Comparison of ENCODE assay signal across 16 cellular contexts in genomic region chr4:164894725-164895124, GRCh38. TPM values are rescaled to one million over a fixed set of nuclear protein-coding genes. Genes with fewer than 3 reads are reported as not detected.
DNase-seq lines count a peak whose midpoint lies in the region; ATAC-seq and TF ChIP-seq lines count a peak whose summit lies in the region.
"Had no signal": no experiment of that assay in that cellular context is flagged by ENCODE, and none has a peak within 500 bp of the region (broad histone marks: within the 10 kb centered on the region; RNA-seq: fewer than 3 reads in every experiment).

No MANE protein-coding gene starts in this region.

- peaks cover 50% of the 10 kb centered on the region for H3K79me2 ChIP-seq in GM23338 (replicated peaks; ENCODE audit: insufficient read depth)

- 0 out of 2 replicates have a peak overlapping the region, but pooled peaks have one; percentile 47 for H3K27ac ChIP-seq in GM23338 (ENCODE audit: low read depth)

- no peaks in the 10 kb centered on the region; the same call in 2 of the 3 replicates for H3K9me3 Mint-ChIP-seq in GM23338
- no peaks in the 10 kb centered on the region for H3K9me3 Mint-ChIP-seq in progenitor cell of endocrine pancreas (ENCODE audit: low read depth)
- H3K9me3 Mint-ChIP-seq: activated CD8-positive, alpha-beta T cell treated with anti-CD3 and anti-CD28 coated beads for 36 hours had no signal

- H3K36me3 Mint-ChIP-seq in GM23338 (ENCODE audit: low read depth) (peaks cover 45% of the 10 kb centered on the region), progenitor cell of endocrine pancreas (ENCODE audit: insufficient read depth) (no peaks in the 10 kb centered on the region)
- H3K36me3 Mint-ChIP-seq: activated naive CD8-positive, alpha-beta T cell; naive thymus-derived CD8-positive, alpha-beta T cell had no signal

- no peaks in the 10 kb centered on the region for H3K9me2 ChIP-seq in GM23338 (ENCODE audit: insufficient read depth)

- H3K4me1 Mint-ChIP-seq in GM23338 (peaks cover 10% of the 10 kb centered on the region; the same call in 2 of the 3 replicates), progenitor cell of endocrine pancreas (ENCODE audit: low read depth) (peaks cover 4% of the 10 kb centered on the region)
- H3K4me1 Mint-ChIP-seq: naive thymus-derived CD8-positive, alpha-beta T cell; T-helper 17 cell had no signal

- H4K20me1 ChIP-seq in GM23338 (replicated peaks; ENCODE audit: insufficient read depth): peaks cover 13% of the 10 kb centered on the region

- H3K27ac Mint-ChIP-seq in GM23338 (no peak overlapping the region), progenitor cell of endocrine pancreas (no peak overlapping the region)
- H3K27ac Mint-ChIP-seq: activated CD8-positive, alpha-beta T cell treated with anti-CD3 and anti-CD28 coated beads for 36 hours; activated naive CD8-positive, alpha-beta T cell; naive thymus-derived CD8-positive, alpha-beta T cell; T-helper 17 cell had no signal

- H3K36me3 ChIP-seq in GM23338 (ENCODE audit: insufficient read depth): peaks cover 26% of the 10 kb centered on the region

- H3K27me3 ChIP-seq in GM23338 (ENCODE audit: insufficient read depth): no peaks in the 10 kb centered on the region

- no peak overlapping the region for H3K4me3 ChIP-seq in GM23338

- peaks cover 7% of the 10 kb centered on the region; the same call in 1 of the 2 replicates for H3F3A ChIP-seq in GM23338 (replicated peaks; ENCODE audit: low read depth)

- no peak for DNase-seq in GM23338 (ENCODE audit: low spot score)
- peak; percentile 36 for DNase-seq in superior temporal gyrus (ENCODE audit: extremely low spot score)
- DNase-seq in T1000 (lab: John Stamatoyannopoulos, UW): no peak
- DNase-seq in SK-N-DZ (ENCODE audit: low spot score): no peak
- DNase-seq in progenitor cell of endocrine pancreas (ENCODE audit: low spot score, unreplicated experiment): no peak
- DNase-seq: activated CD8-positive, alpha-beta T cell treated with anti-CD3 and anti-CD28 coated beads for 36 hours; naive thymus-derived CD8-positive, alpha-beta T cell; NCI-H1417; small intestine; T-helper 17 cell had no signal

- H3K4me2 ChIP-seq in GM23338: no peak overlapping the region

- H3K4me3 Mint-ChIP-seq in GM23338 (no peak overlapping the region), progenitor cell of endocrine pancreas (ENCODE audit: low read depth) (no peak overlapping the region)
- H3K4me3 Mint-ChIP-seq: activated CD8-positive, alpha-beta T cell treated with anti-CD3 and anti-CD28 coated beads for 36 hours; activated naive CD8-positive, alpha-beta T cell; naive thymus-derived CD8-positive, alpha-beta T cell; T-helper 17 cell had no signal

- ATAC-seq in GM19324 (IDR thresholded peaks at IDR 0.05; ENCODE audit: low FRiP score, unreplicated experiment): peak; percentile 53
- ATAC-seq in GM23338: no peak
- peak; percentile 86 for ATAC-seq in HG03159 (IDR thresholded peaks at IDR 0.05; ENCODE audit: unreplicated experiment)
- ATAC-seq: activated CD8-positive, alpha-beta T cell treated with anti-CD3 and anti-CD28 coated beads for 36 hours; naive thymus-derived CD8-positive, alpha-beta T cell; T-helper 17 cell had no signal

- H3K27me3 Mint-ChIP-seq in GM23338 (ENCODE audit: insufficient read depth, low read depth, poor library complexity) (no peaks in the 10 kb centered on the region), progenitor cell of endocrine pancreas (no peaks in the 10 kb centered on the region)

- no peak overlapping the region for H2AFZ ChIP-seq in GM23338

- H3K4me1 ChIP-seq in GM23338 (ENCODE audit: insufficient read depth): peaks cover 21% of the 10 kb centered on the region

- TF ChIP-seq CTCF in GM23338 (conservative IDR thresholded peaks at IDR 0.05; ENCODE audit: low read depth in 2 of 2): no peak
- TF ChIP-seq CTCF in progenitor cell of endocrine pancreas (IDR thresholded peaks at IDR 0.05; ENCODE audit: unreplicated experiment): no peak

TF ChIP-seq in GM23338, 12 proteins besides CTCF, POLR2A, EP300 and RAD21:
- TF ChIP-seq ZNF331 (CRISPR knock-in tag; IDR thresholded peaks at IDR 0.05; ENCODE audit: low read depth) (no peak), POLR2AphosphoS5 (IDR thresholded peaks at IDR 0.05; ENCODE audit: low read depth) (no peak), ETS1 (IDR thresholded peaks at IDR 0.05) (no peak), ZNF114 (CRISPR knock-in tag; IDR thresholded peaks at IDR 0.05) (no peak), STAT1 (IDR thresholded peaks at IDR 0.05; ENCODE audit: unreplicated experiment) (no peak), EZH2 (IDR thresholded peaks at IDR 0.05; ENCODE audit: low read depth, unreplicated experiment) (no peak), NANOG (IDR thresholded peaks at IDR 0.05; ENCODE audit: borderline replicate concordance) (no peak)

RNA-seq across cellular contexts. Expression of gene APELA, which starts 17.7 kb away (rescaled TPM):
- total RNA-seq in GM23338 (2014; rRNA removed; shearing (Covaris generic)): 153 and 213 TPM in 2 replicates
- polyA plus RNA-seq in GM23338 (2016; fragmentation: Nextera tagmentation; extraction: Ambion mirVana): 112 and 114 TPM in 2 replicates
- polyA plus RNA-seq in SK-N-DZ (2014; cell fraction: cytosol; rRNA removed): not detected in 2 replicates
- not detected in 2 replicates for polyA plus RNA-seq in SK-N-DZ (2014; cell fraction: nucleus; rRNA removed)
- total RNA-seq in progenitor cell of endocrine pancreas: 4.8 and 6.4 TPM in 2 replicates
- total RNA-seq: activated CD8-positive, alpha-beta T cell treated with anti-CD3 and anti-CD28 coated beads for 36 hours; HT1080; kidney epithelial cell; naive thymus-derived CD8-positive, alpha-beta T cell; OCI-LY7; T-helper 17 cell had no signal
- polyA plus RNA-seq: naive thymus-derived CD8-positive, alpha-beta T cell; small intestine had no signal

Comparison
In these comparisons a context has a peak if more than half of its experiments do, and no peak if none do; other contexts are left out.
1. RNA of gene APELA, which starts 17.7 kb away (total RNA-seq): 153 to 213 TPM in GM23338; 4.8 to 6.4 TPM in progenitor cell of endocrine pancreas; every median in the first group is over 10 times any median in the second.